ENCODE assay signal across 8 cellular contexts in genomic region chr15:90231028-90232017, GRCh38. TPM values are rescaled to one million over a fixed set of nuclear protein-coding genes. Genes with fewer than 3 reads are reported as not detected.
DNase-seq lines count a peak whose midpoint lies in the region; ATAC-seq, FAIRE-seq and TF ChIP-seq lines count a peak whose summit lies in the region.

No MANE protein-coding gene starts in this region.

- H3K18ac ChIP-seq in neuronal stem cell (ENCODE audit: low read length) = no peak overlapping the region

- H3K27me3 ChIP-seq in HL-60 (ENCODE audit: insufficient read depth, poor library complexity, severe bottlenecking) (no peaks in the 10 kb centered on the region), gastroesophageal sphincter (no peaks in the 10 kb centered on the region), neuronal stem cell (ENCODE audit: control insufficient read depth in 3 of 3, insufficient read depth in 3 of 3, low read depth in 1 of 3, low read length in 3 of 3) (no peaks in the 10 kb centered on the region), A673 (replicated peaks; ENCODE audit: insufficient read depth, low read depth, low read length, poor library complexity) (no peaks in the 10 kb centered on the region)

- CTCF ChIA-PET in A673 (lab: Charles Lee) = no interaction called here

- H3K27ac ChIP-seq in HL-60 (replicated peaks) = peak overlapping the region; percentile 51
- H3K27ac ChIP-seq in gastroesophageal sphincter = peak overlapping the region in 3 of 4 donors; percentile 59 to 97 (median 66)
- H3K27ac ChIP-seq in neuronal stem cell (replicated peaks; ENCODE audit: low read length) = no peak overlapping the region
- H3K27ac ChIP-seq in A673 (ENCODE audit: low read depth, low read length, poor library complexity, severe bottlenecking) = no peak overlapping the region

- ATAC-seq in gastroesophageal sphincter (no peak), GM19023 (IDR thresholded peaks at IDR 0.05; ENCODE audit: unreplicated experiment) (no peak)

- H4K8ac ChIP-seq in neuronal stem cell (ENCODE audit: low read depth, low read length) = no peak overlapping the region

- intact Hi-C loops in A673 (cut with micrococcal nuclease; ENCODE audit: unreplicated experiment) = no loop called here

- H2BK12ac ChIP-seq in neuronal stem cell (ENCODE audit: low read length) = no peak overlapping the region

- H3K79me1 ChIP-seq in neuronal stem cell (ENCODE audit: low read depth, low read length) = peaks cover 2% of the 10 kb centered on the region

- H4K91ac ChIP-seq in neuronal stem cell (ENCODE audit: low read depth, low read length, poor library complexity) = no peak overlapping the region

- TF ChIP-seq POLR2A in gastroesophageal sphincter (IDR thresholded peaks at IDR 0.05) = no peak

- H3K4me1 ChIP-seq in gastroesophageal sphincter = peaks cover 0 to 80% (median 36%) of the 10 kb centered on the region in 3 donors
- peaks cover 2 to 5% of the 10 kb centered on the region in 2 donors for H3K4me1 ChIP-seq in neuronal stem cell (ENCODE audit: control insufficient read depth in 2 of 2, insufficient read depth in 1 of 2, low read depth in 1 of 2, low read length in 2 of 2)
- H3K4me1 ChIP-seq in A673 (ENCODE audit: insufficient read depth, low read length, poor library complexity, severe bottlenecking) = peaks cover 5% of the 10 kb centered on the region

- H2AK5ac ChIP-seq in neuronal stem cell (ENCODE audit: low read depth, low read length) = no peak overlapping the region

- peaks cover 0 to 62% of the 10 kb centered on the region in 2 donors for H3K36me3 ChIP-seq in gastroesophageal sphincter
- H3K36me3 ChIP-seq in neuronal stem cell (replicated peaks in 1 of 2; ENCODE audit: control insufficient read depth in 2 of 2, insufficient read depth in 2 of 2, low read length in 2 of 2) = peaks cover 32 to 51% of the 10 kb centered on the region in 2 donors
- peaks cover 16% of the 10 kb centered on the region for H3K36me3 ChIP-seq in A673 (ENCODE audit: insufficient read depth, low read length, poor library complexity, severe bottlenecking)

- BruUV-seq in A673 (replicated peaks; lab: Mats Ljungman, UMichigan) = no TSS peak

- no peak overlapping the region for H3K4ac ChIP-seq in neuronal stem cell (ENCODE audit: low read length)

- H3K4me3 ChIP-seq in HL-60 (replicated peaks; ENCODE audit: insufficient read depth, low read length) (no peak overlapping the region; the same call in 1 of the 2 replicates), gastroesophageal sphincter (no peak overlapping the region), neuronal stem cell (ENCODE audit: low read length in 2 of 2) (peak overlapping the region in 1 of 2 donors; percentile 11), A673 (ENCODE audit: low read depth, low read length, poor library complexity, severe bottlenecking) (no peak overlapping the region)

- POLR2A ChIA-PET in A673 (lab: Charles Lee; ENCODE audit: low non-redundant PET) = no interaction called here

- H3K4me2 ChIP-seq in neuronal stem cell (ENCODE audit: insufficient read depth, low read length, poor library complexity, severe bottlenecking) = no peak overlapping the region

- H3K9ac ChIP-seq in neuronal stem cell (ENCODE audit: low read depth, low read length, poor library complexity) = no peak overlapping the region

- TF ChIP-seq CTCF in HL-60 (IDR thresholded peaks at IDR 0.05; ENCODE audit: insufficient read depth, low read length) (no peak), gastroesophageal sphincter (IDR thresholded peaks at IDR 0.05) (no peak), A673 (conservative IDR thresholded peaks at IDR 0.05; ENCODE audit: low read depth, low read length) (no peak)

- H2BK120ac ChIP-seq in neuronal stem cell (ENCODE audit: low read depth, low read length) = no peak overlapping the region

- no peak overlapping the region for H3K23ac ChIP-seq in neuronal stem cell (ENCODE audit: low read depth, low read length, poor library complexity)

- DNase-seq in HL-60 (ENCODE audit: low read depth in 1 of 2, low spot score in 1 of 2) (peak; percentile 91 to 97), neuronal stem cell (ENCODE audit: low spot score) (no peak), A673 (ENCODE audit: low spot score) (no peak), frontal cortex (ENCODE audit: low spot score in 2 of 2) (no peak)
- DNase-seq in activated CD8-positive, alpha-beta memory T cell treated with anti-CD3 and anti-CD28 coated beads for 24 hours = peak; percentile 83
- peak; percentile 24 to 69 (median 52) for DNase-seq in stimulated activated CD4-positive, alpha-beta T cell treated with anti-CD3 and anti-CD28 coated beads, TNF-alpha, amount 100 ng/mL, for 4 hours (ENCODE audit: low read depth in 3 of 3)

- H2BK5ac ChIP-seq in neuronal stem cell (ENCODE audit: low read length) = no peak overlapping the region

- 43 to 69% methylated on average over 5 to 8 of the region's 27 CpGs for WGBS in gastroesophageal sphincter (ENCODE audit: low coverage in 1 of 2), 2 donors
- no CpG with 5 or more reads among the region's 27 CpGs for WGBS in neuronal stem cell (ENCODE audit: extremely low coverage in 2 of 2, insufficient read length in 2 of 2, insufficient replicate concordance in 1 of 2), 2 donors

- FAIRE-seq in frontal cortex (lab: Jason Lieb, UNC) = no peak

- H3K9me3 ChIP-seq in gastroesophageal sphincter (no peaks in the 10 kb centered on the region), neuronal stem cell (replicated peaks in 1 of 2; ENCODE audit: control insufficient read depth in 2 of 2, insufficient read depth in 1 of 2, low read depth in 1 of 2, low read length in 2 of 2) (no peaks in the 10 kb centered on the region), A673 (ENCODE audit: low read depth, low read length, poor library complexity, severe bottlenecking) (no peaks in the 10 kb centered on the region)

- H2AFZ ChIP-seq in neuronal stem cell (ENCODE audit: low read length) = no peak overlapping the region

- H2BK15ac ChIP-seq in neuronal stem cell (ENCODE audit: low read length) = no peak overlapping the region

- no peak overlapping the region for H3K14ac ChIP-seq in neuronal stem cell (ENCODE audit: low read length)

- TF ChIP-seq EP300 in gastroesophageal sphincter (IDR thresholded peaks at IDR 0.05) = no peak

RNA-seq across cellular contexts. Expression of gene CIB1, which starts 2.4 kb away (rescaled TPM):
- total RNA-seq in gastroesophageal sphincter = 10 to 100 TPM; 22.8 to 35.6 (median 25.5) TPM
- polyA plus RNA-seq in neuronal stem cell (2013, experiment 1 of 2) = 18.7 TPM
- 18.6 TPM for polyA plus RNA-seq in neuronal stem cell (2013, experiment 2 of 2)
- total RNA-seq in A673 (2021) = 39.7 and 41.9 TPM in 2 replicates
- 3.7 TPM for total RNA-seq in frontal cortex

RNA-seq across cellular contexts. Expression of gene GDPGP1, which starts 2.7 kb away (rescaled TPM):
- 1 to 10 TPM; 2.0 to 8.9 (median 7.5) TPM for total RNA-seq in gastroesophageal sphincter
- 1.2 TPM for polyA plus RNA-seq in neuronal stem cell (2013, experiment 1 of 2)
- 1.6 TPM for polyA plus RNA-seq in neuronal stem cell (2013, experiment 2 of 2)
- total RNA-seq in A673 (2021) = 4.7 and 5.2 TPM in 2 replicates
- 4.9 TPM for total RNA-seq in frontal cortex

RNA-seq across cellular contexts. Expression of gene TTLL13, which starts 18.0 kb away (rescaled TPM):
- under 1 TPM in 1 of 4 donors, not detected in 3; 0.54 TPM for total RNA-seq in gastroesophageal sphincter
- 0.32 TPM for polyA plus RNA-seq in neuronal stem cell (2013, experiment 1 of 2)
- 0.10 TPM for polyA plus RNA-seq in neuronal stem cell (2013, experiment 2 of 2)
- total RNA-seq in A673 (2021) = 0.33 TPM in 1 of 2 replicates, not detected in the other
- under 0.01 TPM for total RNA-seq in frontal cortex

RNA-seq across cellular contexts. Expression of gene SEMA4B, which starts 30.2 kb away (rescaled TPM):
- 10 to 100 TPM; 18.7 to 44.9 (median 41.9) TPM for total RNA-seq in gastroesophageal sphincter
- 15.2 TPM for polyA plus RNA-seq in neuronal stem cell (2013, experiment 1 of 2)
- polyA plus RNA-seq in neuronal stem cell (2013, experiment 2 of 2) = 15.6 TPM
- 13.2 and 13.3 TPM in 2 replicates for total RNA-seq in A673 (2021)
- 35.5 TPM for total RNA-seq in frontal cortex

RNA-seq across cellular contexts. Expression of gene NGRN, which starts 34.1 kb away (rescaled TPM):
- total RNA-seq in gastroesophageal sphincter (100 to 1,000 TPM; 127 to 182 (median 151) TPM), A673 (2021) (125 and 135 TPM in 2 replicates), frontal cortex (226 TPM)
- polyA plus RNA-seq in neuronal stem cell (2013, experiment 1 of 2) = 106 TPM
- polyA plus RNA-seq in neuronal stem cell (2013, experiment 2 of 2) = 104 TPM

Comparison
In these comparisons a context has a peak if more than half of its experiments do, and no peak if none do; other contexts are left out.
1. DNase-seq: peak in HL-60 (2 of 2), activated CD8-positive, alpha-beta memory T cell treated with anti-CD3 and anti-CD28 coated beads for 24 hours (single experiment) and stimulated activated CD4-positive, alpha-beta T cell treated with anti-CD3 and anti-CD28 coated beads, TNF-alpha, amount 100 ng/mL, for 4 hours (3 of 3); none in neuronal stem cell (single experiment), A673 (single experiment) and frontal cortex (0 of 2).
2. H3K27ac ChIP-seq: peak in HL-60 (single experiment) and gastroesophageal sphincter (3 of 4); none in neuronal stem cell (single experiment) and A673 (single experiment).